8 cellular contexts compared by ENCODE assay signal in the genomic region with DNA sequence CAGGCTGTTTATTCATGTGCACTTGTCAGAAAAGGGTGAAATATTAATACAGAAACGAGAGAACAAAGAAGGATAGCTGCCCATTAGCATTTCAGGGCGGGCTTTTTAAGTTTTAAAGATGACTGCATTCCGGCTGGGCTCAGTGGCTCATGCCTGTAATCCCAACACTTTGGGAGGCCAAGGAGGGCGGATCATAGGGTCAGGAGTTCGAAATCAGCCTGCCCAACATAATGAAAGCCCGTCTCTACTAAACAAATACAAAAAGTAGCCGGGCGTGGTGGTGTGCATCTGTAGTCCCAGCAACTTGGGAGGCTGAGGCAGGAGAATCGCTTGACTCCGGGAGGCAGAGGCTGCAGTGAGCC.
DNase-seq lines count a peak whose midpoint lies in the region; ATAC-seq and TF ChIP-seq lines count a peak whose summit lies in the region.

No MANE protein-coding gene starts in this region.

- H3K9ac ChIP-seq in endocrine pancreas (ENCODE audit: control insufficient read depth, insufficient read depth, low read length) (peak overlapping the region; percentile 48), parathyroid adenoma (no peak overlapping the region)

- H3K27me3 ChIP-seq in endocrine pancreas (ENCODE audit: control insufficient read depth, insufficient read depth, low read length) (no peaks in the 10 kb centered on the region), parathyroid adenoma (ENCODE audit: control insufficient read depth, insufficient read depth, low read length) (no peaks in the 10 kb centered on the region)

- no peak for ATAC-seq in HG03439 (IDR thresholded peaks at IDR 0.05; ENCODE audit: unreplicated experiment)

- H3K79me2 ChIP-seq in parathyroid adenoma: no peaks in the 10 kb centered on the region

- H3K4me1 ChIP-seq in endocrine pancreas (ENCODE audit: control insufficient read depth, insufficient read depth, low read length): no peaks in the 10 kb centered on the region
- H3K4me1 ChIP-seq in parathyroid adenoma: peaks cover 7% of the 10 kb centered on the region

- H3K4me3 ChIP-seq in GM08714 (ENCODE audit: low read length) (peak overlapping the region; percentile 56), endocrine pancreas (ENCODE audit: control insufficient read depth, insufficient read depth, low read length) (peak overlapping the region; percentile 97), parathyroid adenoma (ENCODE audit: low read depth, low read length) (peak overlapping the region; percentile 91)

- H3K9me3 ChIP-seq in endocrine pancreas (ENCODE audit: control insufficient read depth, low read length) (no peaks in the 10 kb centered on the region), parathyroid adenoma (ENCODE audit: control insufficient read depth, low read length) (no peaks in the 10 kb centered on the region)

- H3K36me3 ChIP-seq in endocrine pancreas (ENCODE audit: control insufficient read depth, insufficient read depth, low read length) (no peaks in the 10 kb centered on the region), parathyroid adenoma (ENCODE audit: control insufficient read depth, insufficient read depth, low read length) (no peaks in the 10 kb centered on the region)

- H3K4me2 ChIP-seq in parathyroid adenoma (ENCODE audit: low read length): peak overlapping the region; percentile 96

- H3K27ac ChIP-seq in parathyroid adenoma: peak overlapping the region; percentile 99

- H2AFZ ChIP-seq in parathyroid adenoma: peak overlapping the region; percentile 79

- DNase-seq in NCI-H2171 treated with DMSO at 0.1 percent for 48 hours (lab: John Stamatoyannopoulos, UW) (peak; percentile 43), midbrain (lab: John Stamatoyannopoulos, UW) (no peak), NCI-H1694 treated with DMSO at 0.1 percent for 48 hours (lab: John Stamatoyannopoulos, UW) (no peak), germinal center (ENCODE audit: low spot score) (no peak)

- TF ChIP-seq CTCF in parathyroid adenoma (IDR thresholded peaks at IDR 0.05): no peak
